ENCODE assay signal across 14 cellular contexts in the genomic region with DNA sequence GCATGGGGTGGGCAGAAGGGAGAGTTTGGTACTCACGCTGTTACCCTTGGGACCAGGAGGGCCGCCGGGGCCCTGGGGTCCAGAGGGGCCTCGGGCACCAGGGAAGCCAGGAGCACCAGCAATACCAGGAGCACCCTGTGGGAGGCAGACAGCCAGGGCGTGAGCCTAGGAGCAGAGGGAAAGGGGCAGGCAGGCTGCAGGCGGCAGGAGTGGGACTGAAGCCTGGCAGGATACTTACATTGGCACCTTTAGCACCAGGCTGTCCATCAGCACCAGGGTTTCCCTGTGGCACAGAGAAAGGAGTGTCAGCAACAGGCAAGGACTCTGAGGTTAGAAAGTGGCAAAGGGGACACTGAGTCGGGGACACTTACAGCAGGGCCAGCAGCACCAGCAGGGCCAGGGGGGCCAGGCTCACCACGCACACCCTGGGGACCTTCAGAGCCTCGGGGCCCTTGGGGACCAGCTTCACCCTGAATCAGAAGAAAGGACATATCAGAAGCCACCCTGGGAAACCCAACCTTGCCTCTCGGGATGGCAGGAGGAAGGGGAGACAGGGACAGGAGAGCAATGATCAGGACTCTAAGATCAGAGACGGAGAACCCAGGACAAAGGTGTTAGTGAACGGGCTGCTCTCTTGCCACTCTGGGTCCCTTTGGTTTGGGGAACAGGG. TPM values are rescaled to one million over a fixed set of nuclear protein-coding genes. Genes with fewer than 3 reads are reported as not detected.
DNase-seq lines count a peak whose midpoint lies in the region; ATAC-seq, FAIRE-seq and TF ChIP-seq lines count a peak whose summit lies in the region.
"Had no signal": no experiment of that assay in that cellular context is flagged by ENCODE, and none has a peak within 500 bp of the region (broad histone marks: within the 10 kb centered on the region; RNA-seq: fewer than 3 reads in every experiment).

No MANE protein-coding gene starts in this region.

- TF ChIP-seq EP300 in A549 (IDR thresholded peaks at IDR 0.05) (no peak), H1 (IDR thresholded peaks at IDR 0.05; ENCODE audit: borderline replicate concordance in 1 of 2, low read depth in 2 of 2, low read length in 2 of 2) (no peak)

- peaks cover 10% of the 10 kb centered on the region for H3K4me1 Mint-ChIP-seq in neural progenitor cell
- H3K4me1 Mint-ChIP-seq in activated CD4-positive, alpha-beta T cell treated with anti-CD3 and anti-CD28 coated beads, Interleukin-2, amount 10 ng/mL, durations not matched to agents 7 days and 5 days: peaks cover 12% of the 10 kb centered on the region
- peaks cover 8% of the 10 kb centered on the region for H3K4me1 Mint-ChIP-seq in activated naive CD4-positive, alpha-beta T cell treated with anti-CD3 and anti-CD28 coated beads for 36 hours (ENCODE audit: low read depth)

- 82% methylated on average over 12 of the region's 12 CpGs for WGBS in A549 (ENCODE audit: missing lambda C conversion rate)
- 87% methylated on average over 12 of the region's 12 CpGs; no CpG with 5 or more reads in 1 of the 2 experiments for WGBS in H1 (ENCODE audit: extremely low coverage in 1 of 2, insufficient coverage in 1 of 2, insufficient read length in 1 of 2, insufficient replicate concordance in 2 of 2, low coverage in 1 of 2, low lambda C conversion rate in 2 of 2, missing lambda C conversion rate in 1 of 2), 2 experiments

- POLR2A ChIA-PET in A549 (lab: Yijun Ruan, JAX) (no interaction called here), H1 (lab: Charles Lee; ENCODE audit: partially characterized antibody) (interaction anchor here (0.9 kb wide), 1 partner anchor 90 kb away, joined by 3 read pairs; no protein-coding TSS in a partner anchor)
- POLR2A ChIA-PET in activated CD4-positive, alpha-beta T cell treated with anti-CD3 and anti-CD28 coated beads, Interleukin-2, amount 10 ng/mL, durations not matched to agents 7 days and 5 days (lab: Charles Lee): no interaction called here

- FAIRE-seq in A549 (lab: Jason Lieb, UNC) (no peak), H1 (lab: Jason Lieb, UNC) (no peak)

- intact Hi-C loops in activated naive CD4-positive, alpha-beta T cell treated with anti-CD3 and anti-CD28 coated beads for 36 hours (cut with micrococcal nuclease): no loop called here

- no peak overlapping the region for H2AK5ac ChIP-seq in H1 (ENCODE audit: low read depth, low read length)

- H3K4me3 ChIP-seq in A549 (no peak overlapping the region), HFF-Myc (replicated peaks; ENCODE audit: low read depth, low read length) (no peak overlapping the region), H1 (ENCODE audit: extremely low read depth in 1 of 4, insufficient read depth in 2 of 4, low read depth in 3 of 4, low read length in 4 of 4) (no peak overlapping the region), neural progenitor cell (no peak overlapping the region)
- H3K4me3 ChIP-seq: prostate gland had no signal

- TF ChIP-seq RAD21 in A549 (conservative IDR thresholded peaks at IDR 0.05 in 1 of 2, IDR thresholded peaks at IDR 0.05 in 1 of 2): no peak
- TF ChIP-seq RAD21 in H1 (IDR thresholded peaks at IDR 0.05 in 1 of 2, conservative IDR thresholded peaks at IDR 0.05 in 1 of 2; ENCODE audit: low read depth in 2 of 2, low read length in 2 of 2): peak in 1 of 2 experiments; percentile 12; a peak in 1 of 4 replicates

- no peak overlapping the region for H3K4me3 Mint-ChIP-seq in neural progenitor cell
- no peak overlapping the region for H3K4me3 Mint-ChIP-seq in activated CD4-positive, alpha-beta T cell treated with anti-CD3 and anti-CD28 coated beads, Interleukin-2, amount 10 ng/mL, durations not matched to agents 7 days and 5 days
- H3K4me3 Mint-ChIP-seq in activated naive CD4-positive, alpha-beta T cell treated with anti-CD3 and anti-CD28 coated beads for 36 hours: no peak overlapping the region
- H3K4me3 Mint-ChIP-seq: activated CD8-positive, alpha-beta T cell treated with anti-CD3 and anti-CD28 coated beads for 36 hours had no signal

- peak overlapping the region; percentile 50 for H3K27ac Mint-ChIP-seq in neural progenitor cell
- no peak overlapping the region for H3K27ac Mint-ChIP-seq in activated CD4-positive, alpha-beta T cell treated with anti-CD3 and anti-CD28 coated beads, Interleukin-2, amount 10 ng/mL, durations not matched to agents 7 days and 5 days
- no peak overlapping the region for H3K27ac Mint-ChIP-seq in activated naive CD4-positive, alpha-beta T cell treated with anti-CD3 and anti-CD28 coated beads for 36 hours
- H3K27ac Mint-ChIP-seq: activated CD8-positive, alpha-beta T cell treated with anti-CD3 and anti-CD28 coated beads for 36 hours had no signal

- H3K27me3 ChIP-seq in H1 (replicated peaks in 1 of 4; ENCODE audit: control insufficient read depth in 3 of 4, extremely low read depth in 1 of 4, insufficient read depth in 3 of 4, low read length in 3 of 4): no peaks in the 10 kb centered on the region
- H3K27me3 ChIP-seq in neural progenitor cell: peaks cover 17% of the 10 kb centered on the region
- H3K27me3 ChIP-seq: BE2C had no signal

- H4K20me1 ChIP-seq in H1 (replicated peaks in 1 of 2; ENCODE audit: control insufficient read depth in 1 of 2, insufficient read depth in 2 of 2, low read length in 2 of 2): peaks cover 0 to 4% of the 10 kb centered on the region in 2 experiments
- no peaks in the 10 kb centered on the region for H4K20me1 ChIP-seq in neural progenitor cell (ENCODE audit: low read depth)

- H3K23ac ChIP-seq in H1 (ENCODE audit: insufficient read length): no peak overlapping the region

- H3K18ac ChIP-seq in H1 (ENCODE audit: extremely low read depth, low read length): no peak overlapping the region

- peaks cover 11% of the 10 kb centered on the region for H3K27me3 Mint-ChIP-seq in neural progenitor cell (ENCODE audit: insufficient read depth, low read depth)
- H3K27me3 Mint-ChIP-seq in activated CD4-positive, alpha-beta T cell treated with anti-CD3 and anti-CD28 coated beads, Interleukin-2, amount 10 ng/mL, durations not matched to agents 7 days and 5 days: peaks cover 22% of the 10 kb centered on the region
- H3K27me3 Mint-ChIP-seq in activated naive CD4-positive, alpha-beta T cell treated with anti-CD3 and anti-CD28 coated beads for 36 hours (ENCODE audit: low read depth): peaks cover 3% of the 10 kb centered on the region

- peaks cover 11 to 55% (median 41%) of the 10 kb centered on the region in 4 experiments for H3K36me3 ChIP-seq in H1 (ENCODE audit: control insufficient read depth in 2 of 4, insufficient read depth in 4 of 4, low read length in 3 of 4)
- no peaks in the 10 kb centered on the region for H3K36me3 ChIP-seq in neural progenitor cell
- H3K36me3 ChIP-seq: BE2C had no signal

- H3K79me1 ChIP-seq in H1 (ENCODE audit: low read depth, low read length): no peaks in the 10 kb centered on the region

- H2BK5ac ChIP-seq in H1 (ENCODE audit: low read depth, low read length): no peak overlapping the region

- no peaks in the 10 kb centered on the region for H3K36me3 Mint-ChIP-seq in neural progenitor cell
- H3K36me3 Mint-ChIP-seq in activated CD4-positive, alpha-beta T cell treated with anti-CD3 and anti-CD28 coated beads, Interleukin-2, amount 10 ng/mL, durations not matched to agents 7 days and 5 days (ENCODE audit: low read depth): no peaks in the 10 kb centered on the region
- no peaks in the 10 kb centered on the region for H3K36me3 Mint-ChIP-seq in activated naive CD4-positive, alpha-beta T cell treated with anti-CD3 and anti-CD28 coated beads for 36 hours (ENCODE audit: low read depth)

- no peak overlapping the region for H4K91ac ChIP-seq in H1 (replicated peaks; ENCODE audit: insufficient read length, low read length)

- ATAC-seq in A549: peak; percentile 6 to 40; a peak in 3 of 6 replicates
- ATAC-seq: activated CD8-positive, alpha-beta T cell treated with anti-CD3 and anti-CD28 coated beads for 36 hours; left colon had no signal

- peaks cover 13% of the 10 kb centered on the region for H3F3A ChIP-seq in neural progenitor cell (ENCODE audit: low read depth)

- H3K27ac ChIP-seq in A549: peak overlapping the region; percentile 4 to 51; a peak in 3 of 6 replicates
- H3K27ac ChIP-seq in H1 (ENCODE audit: low read depth, low read length): no peak overlapping the region
- H3K27ac ChIP-seq in neural progenitor cell: no peak overlapping the region

- H2BK20ac ChIP-seq in H1 (ENCODE audit: low read length): no peak overlapping the region

- H2AFZ ChIP-seq in H1 (ENCODE audit: low read length) (no peak overlapping the region), neural progenitor cell (replicated peaks) (no peak overlapping the region)

- no peak overlapping the region for H2BK12ac ChIP-seq in H1 (ENCODE audit: low read depth, low read length)

- H3K4me1 ChIP-seq in A549 (peaks cover 38% of the 10 kb centered on the region), H1 (replicated peaks in 1 of 4; ENCODE audit: control insufficient read depth in 3 of 4, insufficient read depth in 4 of 4, low read length in 3 of 4) (peaks cover 0 to 2% (median 0%) of the 10 kb centered on the region in 4 experiments; a peak in 1 of 7 replicates), neural progenitor cell (no peaks in the 10 kb centered on the region)
- H3K4me1 ChIP-seq: prostate gland had no signal

- H3K9me3 ChIP-seq in A549 (no peaks in the 10 kb centered on the region), H1 (ENCODE audit: insufficient read depth in 2 of 2, low read depth in 1 of 2, low read length in 1 of 2) (no peaks in the 10 kb centered on the region), neural progenitor cell (ENCODE audit: low read depth) (no peaks in the 10 kb centered on the region)
- H3K9me3 ChIP-seq: BE2C, prostate gland had no signal

- no peak overlapping the region for H3K4me2 ChIP-seq in A549
- no peak overlapping the region for H3K4me2 ChIP-seq in H1 (ENCODE audit: insufficient read depth in 1 of 2, low read depth in 2 of 2, low read length in 2 of 2)
- H3K4me2 ChIP-seq in neural progenitor cell: no peak overlapping the region

- CTCF ChIA-PET in A549 (lab: Yijun Ruan, JAX) (interaction anchor here (0.6 to 22.0 kb wide), 11 partner anchors 13 to 101 kb away, joined by 3 to 817 read pairs (median 21); partner anchors contain the start of genes PPP1R9B and SGCA), H1 (lab: Charles Lee; ENCODE audit: partially characterized antibody) (interaction anchor here (1.0 to 5.8 kb wide), 13 partner anchors 8 to 115 kb away, joined by 3 to 103 read pairs (median 10); no protein-coding TSS in a partner anchor)
- CTCF ChIA-PET in activated CD4-positive, alpha-beta T cell treated with anti-CD3 and anti-CD28 coated beads, Interleukin-2, amount 10 ng/mL, durations not matched to agents 7 days and 5 days (lab: Charles Lee): interaction anchor here (1.2 kb wide), 1 partner anchor 78 kb away, joined by 3 read pairs; no protein-coding TSS in a partner anchor
- CTCF ChIA-PET in activated naive CD4-positive, alpha-beta T cell treated with anti-CD3 and anti-CD28 coated beads for 36 hours (lab: Charles Lee): no interaction called here

- H3K9ac ChIP-seq in H1 (replicated peaks in 1 of 4; ENCODE audit: extremely low read depth in 1 of 4, low read depth in 3 of 4, low read length in 3 of 4) (no peak overlapping the region), neural progenitor cell (no peak overlapping the region)

- DNase-seq in A549 (ENCODE audit: low read depth in 1 of 2, low spot score in 1 of 2) (no peak), HFF-Myc (ENCODE audit: extremely low read depth, low read depth) (no peak), H1 (ENCODE audit: low read depth in 1 of 2, low spot score in 2 of 2) (no peak), neural progenitor cell (ENCODE audit: low spot score) (no peak), cerebellar cortex (ENCODE audit: low spot score) (no peak)
- no peak for DNase-seq in central memory CD4-positive, alpha-beta T cell
- DNase-seq in activated CD4-positive, alpha-beta T cell treated with anti-CD3 and anti-CD28 coated beads, Interleukin-2, amount 10 ng/mL, durations not matched to agents 7 days and 5 days: no peak
- no peak for DNase-seq in activated naive CD4-positive, alpha-beta T cell treated with anti-CD3 and anti-CD28 coated beads for 36 hours
- DNase-seq: activated CD8-positive, alpha-beta T cell treated with anti-CD3 and anti-CD28 coated beads for 36 hours; BE2C; left colon; NCI-H1092; NCI-H748 treated with DMSO at 0.1 percent for 48 hours had no signal

- H2BK120ac ChIP-seq in H1 (replicated peaks; ENCODE audit: low read depth, low read length): no peak overlapping the region

- no peak overlapping the region for H2BK15ac ChIP-seq in H1 (ENCODE audit: low read length)

- TF ChIP-seq CTCF in A549 (IDR thresholded peaks at IDR 0.05) (0 out of 3 replicates have a peak, but pooled peaks have one; percentile 8), HFF-Myc (IDR thresholded peaks at IDR 0.05; ENCODE audit: low read depth, low read length, missing control alignments) (peak; percentile 20), H1 (IDR thresholded peaks at IDR 0.05; ENCODE audit: control extremely low read depth in 1 of 3, insufficient read depth in 1 of 3, low read depth in 1 of 3, low read length in 3 of 3) (peak; percentile 32 to 38 (median 33); a peak in 3 of 4 replicates), neural progenitor cell (IDR thresholded peaks at IDR 0.05) (no peak)

- no peaks in the 10 kb centered on the region for H3K9me3 Mint-ChIP-seq in neural progenitor cell
- no peaks in the 10 kb centered on the region for H3K9me3 Mint-ChIP-seq in activated CD4-positive, alpha-beta T cell treated with anti-CD3 and anti-CD28 coated beads, Interleukin-2, amount 10 ng/mL, durations not matched to agents 7 days and 5 days
- H3K9me3 Mint-ChIP-seq in activated naive CD4-positive, alpha-beta T cell treated with anti-CD3 and anti-CD28 coated beads for 36 hours: no peaks in the 10 kb centered on the region
- H3K9me3 Mint-ChIP-seq: activated CD8-positive, alpha-beta T cell treated with anti-CD3 and anti-CD28 coated beads for 36 hours had no signal

- H3K4ac ChIP-seq in H1 (replicated peaks; ENCODE audit: insufficient read length, low read depth, low read length): no peak overlapping the region

- H4K8ac ChIP-seq in H1 (ENCODE audit: extremely low read depth, insufficient read depth, low read length): no peak overlapping the region

- TF ChIP-seq POLR2A in A549 (IDR thresholded peaks at IDR 0.05; ENCODE audit: low read length) (no peak), H1 (IDR thresholded peaks at IDR 0.05; ENCODE audit: control extremely low read depth in 1 of 2, low read depth in 2 of 2, low read length in 2 of 2) (no peak)

- H3K79me2 ChIP-seq in H1 (ENCODE audit: control insufficient read depth in 1 of 2, insufficient read depth in 2 of 2, low read length in 2 of 2) (no peaks in the 10 kb centered on the region), neural progenitor cell (ENCODE audit: low read depth) (no peaks in the 10 kb centered on the region)

- H3K14ac ChIP-seq in H1 (ENCODE audit: insufficient read length): no peak overlapping the region

- H4K5ac ChIP-seq in H1 (ENCODE audit: insufficient read length, low read depth, low read length): no peak overlapping the region

- H3K56ac ChIP-seq in H1 (replicated peaks; ENCODE audit: insufficient read length, low read depth, low read length): no peak overlapping the region

- H3K23me2 ChIP-seq in H1 (ENCODE audit: low read depth, low read length): peaks cover 5% of the 10 kb centered on the region; the same call in 1 of the 2 replicates

RNA-seq across cellular contexts. Expression of gene COL1A1, which starts 6.1 kb away (rescaled TPM):
- polyA plus RNA-seq in A549 (2011; rRNA removed) (4.4 and 4.6 TPM in 2 replicates), A549 (2017; fragmentation: RNase III; extraction: RNeasy Plus Mini Kit Qiagen cat#74134 plus additional on column Dnase treatment) (18.1 to 34.3 TPM (median 31.6 TPM) in 3 replicates), H1 (2011; rRNA removed) (14.1 and 27.3 TPM in 2 replicates)
- 14.2 and 19.6 TPM in 2 replicates for polyA plus RNA-seq in A549 (2012; cell fraction: cytosol; rRNA removed)
- 66.1 and 69.4 TPM in 2 replicates for polyA plus RNA-seq in A549 (2012; cell fraction: nucleus; rRNA removed)
- polyA minus RNA-seq in A549 (2011; rRNA and poly(A)+ RNA removed): 10.9 TPM in 2 replicates
- total RNA-seq in H1 (2021; fragmentation: NEBNext Ultra II Directional; extraction: Animal tissue kit (Norgen Biotek cat#: 25700)): 80.4 and 88.1 TPM in 2 replicates
- 9.3 TPM for polyA plus RNA-seq in H1 (2011; cell fraction: cytosol; rRNA removed)
- polyA plus RNA-seq in H1 (2011; cell fraction: nucleus; rRNA removed): 112 TPM
- polyA plus RNA-seq in H1 (2012, experiment 1 of 2): 59.0 to 109 TPM (median 93.2 TPM) in 4 replicates
- 56.3 TPM for polyA plus RNA-seq in H1 (2012, experiment 2 of 2)
- polyA plus RNA-seq in H1 (2013, experiment 1 of 2): 109 TPM
- polyA plus RNA-seq in H1 (2013, experiment 2 of 2): 85.3 TPM
- 50.2 and 51.4 TPM in 2 replicates for polyA minus RNA-seq in H1 (2011; rRNA and poly(A)+ RNA removed)
- 33.6 TPM for polyA minus RNA-seq in H1 (2011; cell fraction: cytosol; rRNA and poly(A)+ RNA removed)
- 122 TPM for polyA minus RNA-seq in H1 (2011; cell fraction: nucleus; rRNA and poly(A)+ RNA removed)
- 1.1 and 4.2 TPM in 2 replicates for total RNA-seq in neural progenitor cell (ENCODE audit: low replicate concordance)
- total RNA-seq in activated CD4-positive, alpha-beta T cell treated with anti-CD3 and anti-CD28 coated beads, Interleukin-2, amount 10 ng/mL, durations not matched to agents 7 days and 5 days: under 1 TPM; 0.31 to 0.55 TPM
- total RNA-seq in activated naive CD4-positive, alpha-beta T cell treated with anti-CD3 and anti-CD28 coated beads for 36 hours: 1 to 10 TPM in 1 of 2 experiments, under 1 TPM in 1; 0.95 to 1.7 TPM

RNA-seq across cellular contexts. Expression of gene SGCA, which starts 29.5 kb away (rescaled TPM):
- polyA plus RNA-seq in A549 (2011; rRNA removed): 0.44 and 0.90 TPM in 2 replicates
- polyA plus RNA-seq in A549 (2012; cell fraction: cytosol; rRNA removed): 1.8 and 3.2 TPM in 2 replicates
- 1.2 and 1.9 TPM in 2 replicates for polyA plus RNA-seq in A549 (2012; cell fraction: nucleus; rRNA removed)
- 1.5 to 3.4 TPM (median 1.9 TPM) in 3 replicates for polyA plus RNA-seq in A549 (2017; fragmentation: RNase III; extraction: RNeasy Plus Mini Kit Qiagen cat#74134 plus additional on column Dnase treatment)
- not detected in 2 replicates for polyA minus RNA-seq in A549 (2011; rRNA and poly(A)+ RNA removed)
- total RNA-seq in H1 (2021; fragmentation: NEBNext Ultra II Directional; extraction: Animal tissue kit (Norgen Biotek cat#: 25700)): not detected in 2 replicates
- polyA plus RNA-seq in H1 (2011; rRNA removed): 0.12 and 0.36 TPM in 2 replicates
- 0.18 TPM for polyA plus RNA-seq in H1 (2011; cell fraction: cytosol; rRNA removed)
- polyA plus RNA-seq in H1 (2011; cell fraction: nucleus; rRNA removed): 0.27 TPM
- 0.31 to 0.65 TPM in 2 of 4 replicates, not detected in the others for polyA plus RNA-seq in H1 (2012, experiment 1 of 2)
- polyA plus RNA-seq in H1 (2012, experiment 2 of 2): 0.43 TPM
- 0.36 TPM for polyA plus RNA-seq in H1 (2013, experiment 1 of 2)
- polyA plus RNA-seq in H1 (2013, experiment 2 of 2): 0.33 TPM
- not detected in 2 replicates for polyA minus RNA-seq in H1 (2011; rRNA and poly(A)+ RNA removed)
- not detected for polyA minus RNA-seq in H1 (2011; cell fraction: cytosol; rRNA and poly(A)+ RNA removed)
- not detected for polyA minus RNA-seq in H1 (2011; cell fraction: nucleus; rRNA and poly(A)+ RNA removed)
- total RNA-seq in neural progenitor cell (ENCODE audit: low replicate concordance): 1.5 TPM in 1 of 2 replicates, not detected in the other
- total RNA-seq in activated CD4-positive, alpha-beta T cell treated with anti-CD3 and anti-CD28 coated beads, Interleukin-2, amount 10 ng/mL, durations not matched to agents 7 days and 5 days: not detected
- under 1 TPM in 1 of 2 experiments, not detected in 1; 0.14 TPM for total RNA-seq in activated naive CD4-positive, alpha-beta T cell treated with anti-CD3 and anti-CD28 coated beads for 36 hours

RNA-seq across cellular contexts. Expression of gene PPP1R9B, which starts 44.9 kb away (rescaled TPM):
- polyA plus RNA-seq in A549 (2011; rRNA removed) (16.8 and 22.0 TPM in 2 replicates), A549 (2017; fragmentation: RNase III; extraction: RNeasy Plus Mini Kit Qiagen cat#74134 plus additional on column Dnase treatment) (32.4 to 40.6 TPM (median 35.8 TPM) in 3 replicates), H1 (2011; rRNA removed) (5.2 and 6.1 TPM in 2 replicates)
- polyA plus RNA-seq in A549 (2012; cell fraction: cytosol; rRNA removed): 18.9 and 19.4 TPM in 2 replicates
- polyA plus RNA-seq in A549 (2012; cell fraction: nucleus; rRNA removed): 35.8 and 44.2 TPM in 2 replicates
- 25.9 and 27.1 TPM in 2 replicates for polyA minus RNA-seq in A549 (2011; rRNA and poly(A)+ RNA removed)
- total RNA-seq in H1 (2021; fragmentation: NEBNext Ultra II Directional; extraction: Animal tissue kit (Norgen Biotek cat#: 25700)): 13.1 and 14.1 TPM in 2 replicates
- polyA plus RNA-seq in H1 (2011; cell fraction: cytosol; rRNA removed): 6.2 TPM
- polyA plus RNA-seq in H1 (2011; cell fraction: nucleus; rRNA removed): 11.6 TPM
- polyA plus RNA-seq in H1 (2012, experiment 1 of 2): 13.3 to 16.7 TPM (median 15.0 TPM) in 4 replicates
- 9.9 TPM for polyA plus RNA-seq in H1 (2012, experiment 2 of 2)
- 6.4 TPM for polyA plus RNA-seq in H1 (2013, experiment 1 of 2)
- polyA plus RNA-seq in H1 (2013, experiment 2 of 2): 6.6 TPM
- polyA minus RNA-seq in H1 (2011; rRNA and poly(A)+ RNA removed): 3.9 and 6.5 TPM in 2 replicates
- polyA minus RNA-seq in H1 (2011; cell fraction: cytosol; rRNA and poly(A)+ RNA removed): 7.4 TPM
- polyA minus RNA-seq in H1 (2011; cell fraction: nucleus; rRNA and poly(A)+ RNA removed): 6.0 TPM
- 12.0 and 31.4 TPM in 2 replicates for total RNA-seq in neural progenitor cell (ENCODE audit: low replicate concordance)
- total RNA-seq in activated CD4-positive, alpha-beta T cell treated with anti-CD3 and anti-CD28 coated beads, Interleukin-2, amount 10 ng/mL, durations not matched to agents 7 days and 5 days: 100 to 1,000 TPM; 110 to 117 TPM
- total RNA-seq in activated naive CD4-positive, alpha-beta T cell treated with anti-CD3 and anti-CD28 coated beads for 36 hours: 10 to 100 TPM; 67.7 TPM

Comparison
In these comparisons a context has a peak if more than half of its experiments do, and no peak if none do; other contexts are left out.
1. H3K27ac ChIP-seq: peak in A549 (2 of 2); none in H1 (single experiment) and neural progenitor cell (single experiment).
2. RNA of gene COL1A1, which starts 6.1 kb away (total RNA-seq): 80.4 to 88.1 TPM in H1; 0.95 to 1.7 TPM in activated naive CD4-positive, alpha-beta T cell treated with anti-CD3 and anti-CD28 coated beads for 36 hours, 1.1 to 4.2 TPM in neural progenitor cell and 0.31 to 0.55 TPM in activated CD4-positive, alpha-beta T cell treated with anti-CD3 and anti-CD28 coated beads, Interleukin-2, amount 10 ng/mL, durations not matched to agents 7 days and 5 days; every median in the first group is over 10 times any median in the second.
3. Of the 18 proteins assayed by ChIP-seq in both H1 and A549: peak only in H1: none; only in A549: none; in both: CTCF; in neither: 16; mixed calls (peak in some experiments, not most) for 1.